16 cellular contexts compared by ENCODE assay signal in the genomic region with DNA sequence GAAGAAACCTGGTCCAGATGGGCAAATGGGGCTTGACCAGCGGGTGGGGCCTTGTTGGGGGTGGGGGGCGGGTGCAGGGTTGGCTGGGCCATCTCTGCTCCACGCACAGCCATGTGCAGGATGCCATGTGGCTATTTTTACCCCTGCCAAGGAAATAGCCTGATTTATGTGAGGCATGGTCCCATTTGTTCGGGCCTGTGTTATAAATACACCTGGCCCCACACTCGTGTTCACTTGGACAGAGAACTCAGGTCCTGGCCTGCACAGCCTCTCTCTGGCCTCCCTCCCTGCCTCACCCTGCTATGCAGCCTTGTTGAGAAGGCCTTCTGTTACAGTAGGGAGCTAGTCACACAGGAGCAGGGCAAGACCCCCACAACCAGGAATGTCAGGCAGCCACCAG. TPM values are rescaled to one million over a fixed set of nuclear protein-coding genes. Genes with fewer than 3 reads are reported as not detected.
DNase-seq lines count a peak whose midpoint lies in the region; ATAC-seq and TF ChIP-seq lines count a peak whose summit lies in the region.
"Had no signal": no experiment of that assay in that cellular context is flagged by ENCODE, and none has a peak within 500 bp of the region (broad histone marks: within the 10 kb centered on the region; RNA-seq: fewer than 3 reads in every experiment).

No MANE protein-coding gene starts in this region.

- H2AK5ac ChIP-seq in mesenchymal stem cell (ENCODE audit: low read length, severe bottlenecking) = no peak overlapping the region

- no peak overlapping the region for H3K23ac ChIP-seq in mesenchymal stem cell (ENCODE audit: low read length in 2 of 2)

- no peak overlapping the region for H4K91ac ChIP-seq in mesenchymal stem cell (ENCODE audit: low read length)

- H3K4me3 ChIP-seq in BLaER1 treated with 17β-estradiol and CSF1 and Interleukin-3, amounts not matched to agents 10 nM and 100 nM = no peak overlapping the region
- H3K4me3 ChIP-seq in mesenchymal stem cell (ENCODE audit: insufficient read depth in 1 of 2, low read depth in 1 of 2, low read length in 2 of 2) (no peak overlapping the region), sigmoid colon (no peak overlapping the region)
- H3K4me3 ChIP-seq: A549 had no signal

- CTCF ChIA-PET in WTC11 (lab: Charles Lee) = interaction anchor here (1.3 to 3.7 kb wide), 3 partner anchors 55 to 78 kb away, joined by 3 to 20 read pairs (median 4); no protein-coding TSS in a partner anchor

- no peak overlapping the region for H3K4me3 Mint-ChIP-seq in WTC11

- peaks cover 19% of the 10 kb centered on the region for H3K4me1 Mint-ChIP-seq in WTC11

- H3K36me3 Mint-ChIP-seq in WTC11 = no peaks in the 10 kb centered on the region
- H3K36me3 Mint-ChIP-seq: IgD-negative memory B cell had no signal

- H3K9me3 ChIP-seq in BLaER1 treated with 17β-estradiol and CSF1 and Interleukin-3, amounts not matched to agents 10 nM and 100 nM (replicated peaks in 1 of 11) = no peaks in the 10 kb centered on the region; a peak in 1 of 22 replicates
- H3K9me3 ChIP-seq in mesenchymal stem cell (ENCODE audit: control insufficient read depth, low read length) = no peaks in the 10 kb centered on the region
- H3K9me3 ChIP-seq in sigmoid colon = no peaks in the 10 kb centered on the region
- H3K9me3 ChIP-seq: A549 had no signal

- ATAC-seq in WTC11 = peak; percentile 22
- ATAC-seq in HG02981 (IDR thresholded peaks at IDR 0.05; ENCODE audit: unreplicated experiment) = no peak
- ATAC-seq in GM19035 (IDR thresholded peaks at IDR 0.05; ENCODE audit: unreplicated experiment) = no peak
- ATAC-seq: A549 had no signal

- TF ChIP-seq CTCF in WTC11 (IDR thresholded peaks at IDR 0.05) (no peak), sigmoid colon (IDR thresholded peaks at IDR 0.05) (no peak)

- H2BK12ac ChIP-seq in mesenchymal stem cell (ENCODE audit: low read length in 2 of 2) = no peak overlapping the region

- no peak overlapping the region for H2BK15ac ChIP-seq in mesenchymal stem cell (ENCODE audit: low read depth, poor library complexity, severe bottlenecking)

- peak overlapping the region in 9 of 11 experiments; percentile 28 to 64 (median 47); a peak in 12 of 22 replicates for H3K4me2 ChIP-seq in BLaER1 treated with 17β-estradiol and CSF1 and Interleukin-3, amounts not matched to agents 10 nM and 100 nM
- no peak overlapping the region for H3K4me2 ChIP-seq in mesenchymal stem cell (ENCODE audit: low read length, poor library complexity, severe bottlenecking)
- H3K4me2 ChIP-seq: A549 had no signal

- no peaks in the 10 kb centered on the region for H3K36me3 ChIP-seq in BLaER1 treated with 17β-estradiol and CSF1 and Interleukin-3, amounts not matched to agents 10 nM and 100 nM
- H3K36me3 ChIP-seq in mesenchymal stem cell (ENCODE audit: control insufficient read depth in 1 of 2, insufficient read depth in 2 of 2, low read depth in 1 of 2, low read length in 2 of 2) (no peaks in the 10 kb centered on the region), sigmoid colon (no peaks in the 10 kb centered on the region)

- no peak overlapping the region for H3K9ac ChIP-seq in BLaER1 treated with 17β-estradiol and CSF1 and Interleukin-3, amounts not matched to agents 10 nM and 100 nM
- no peak overlapping the region for H3K9ac ChIP-seq in mesenchymal stem cell (ENCODE audit: low read length)

- no peaks in the 10 kb centered on the region for H3K27me3 ChIP-seq in BLaER1 treated with 17β-estradiol and CSF1 and Interleukin-3, amounts not matched to agents 10 nM and 100 nM
- H3K27me3 ChIP-seq in mesenchymal stem cell (ENCODE audit: control insufficient read depth in 1 of 2, insufficient read depth in 1 of 2, low read length in 2 of 2) (peaks cover 0 to 13% of the 10 kb centered on the region in 2 experiments), sigmoid colon (no peaks in the 10 kb centered on the region)

- H3K4me1 ChIP-seq in BLaER1 treated with 17β-estradiol and CSF1 and Interleukin-3, amounts not matched to agents 10 nM and 100 nM = peaks cover 0 to 10% (median 7%) of the 10 kb centered on the region in 10 experiments; a peak in 15 of 20 replicates
- no peaks in the 10 kb centered on the region for H3K4me1 ChIP-seq in mesenchymal stem cell (ENCODE audit: control insufficient read depth, insufficient read depth, low read depth, low read length)
- H3K4me1 ChIP-seq in sigmoid colon = peaks cover 0 to 8% (median 4%) of the 10 kb centered on the region in 4 donors
- H3K4me1 ChIP-seq: A549 had no signal

- no peak overlapping the region for H2AFZ ChIP-seq in mesenchymal stem cell (ENCODE audit: low read depth, low read length)

- no peak overlapping the region for H3K14ac ChIP-seq in mesenchymal stem cell (ENCODE audit: low read length in 2 of 2)

- H3K27ac ChIP-seq in BLaER1 treated with 17β-estradiol and CSF1 and Interleukin-3, amounts not matched to agents 10 nM and 100 nM = no peak overlapping the region
- H3K27ac ChIP-seq in mesenchymal stem cell (ENCODE audit: low read length, poor library complexity, severe bottlenecking) (no peak overlapping the region), sigmoid colon (peak overlapping the region in 1 of 4 donors; percentile 41)
- H3K27ac ChIP-seq: A549 had no signal

- H3K4ac ChIP-seq in mesenchymal stem cell (ENCODE audit: low read depth in 1 of 2, low read length in 2 of 2) = no peak overlapping the region

- H2BK5ac ChIP-seq in mesenchymal stem cell (ENCODE audit: low read depth, low read length, poor library complexity, severe bottlenecking) = no peak overlapping the region

- intact Hi-C loops in sigmoid colon (cut with DNase I) = loop anchor here (10.0 kb wide), 1 partner anchor 53 kb away; no protein-coding TSS in a partner anchor

- no peaks in the 10 kb centered on the region for H4K20me1 ChIP-seq in BLaER1 treated with 17β-estradiol and CSF1 and Interleukin-3, amounts not matched to agents 10 nM and 100 nM

- peak overlapping the region; percentile 19 for H4K8ac ChIP-seq in mesenchymal stem cell (ENCODE audit: low read length)

- POLR2A ChIA-PET in WTC11 (lab: Charles Lee) = no interaction called here

- no peak overlapping the region for H3K18ac ChIP-seq in mesenchymal stem cell (ENCODE audit: low read depth in 1 of 2, low read length in 2 of 2)

- DNase-seq in WTC11 (ENCODE audit: low spot score) (no peak), mesenchymal stem cell (no peak), sigmoid colon (peak; percentile 69), COR-L47 (lab: John Stamatoyannopoulos, UW) (no peak), HuH-7 (ENCODE audit: low spot score) (no peak)
- DNase-seq: DMS79, NCI-H1417, NCI-H1930, NCI-H2171 treated with DMSO at 0.1 percent for 48 hours, SIG-M5 had no signal

- WGBS in mesenchymal stem cell = 30% methylated on average over 5 of the region's 5 CpGs
- WGBS in sigmoid colon, 2 donors = 45 to 75% methylated on average over 5 of the region's 5 CpGs

- H3K27me3 Mint-ChIP-seq in WTC11 (ENCODE audit: low read depth) = peaks cover 4% of the 10 kb centered on the region

- H3K9me3 Mint-ChIP-seq in WTC11 = no peaks in the 10 kb centered on the region

- no peak for TF ChIP-seq POLR2A in sigmoid colon (IDR thresholded peaks at IDR 0.05)

- H2BK120ac ChIP-seq in mesenchymal stem cell (ENCODE audit: low read depth, low read length) = no peak overlapping the region

- no peaks in the 10 kb centered on the region for H3K79me1 ChIP-seq in mesenchymal stem cell (replicated peaks; ENCODE audit: low read length, poor library complexity, severe bottlenecking)

- H3K27ac Mint-ChIP-seq in WTC11 = 0 out of 2 replicates have a peak overlapping the region, but pooled peaks have one; percentile 23
- H3K27ac Mint-ChIP-seq: IgD-negative memory B cell had no signal

- TF ChIP-seq EP300 in sigmoid colon (IDR thresholded peaks at IDR 0.05) = no peak

TF ChIP-seq in WTC11, 78 proteins besides CTCF, POLR2A, EP300 and RAD21 (continues in another document):
- TF ChIP-seq HMGA2 (CRISPR knock-in tag; IDR thresholded peaks at IDR 0.05) (no peak), JUN (CRISPR knock-in tag; IDR thresholded peaks at IDR 0.05) (no peak), ZNF263 (CRISPR knock-in tag; IDR thresholded peaks at IDR 0.05; ENCODE audit: low read depth) (no peak), CREB1 (CRISPR knock-in tag; IDR thresholded peaks at IDR 0.05) (no peak), ZNF671 (CRISPR knock-in tag; IDR thresholded peaks at IDR 0.05) (no peak)
- TF ChIP-seq, protein P1, sequence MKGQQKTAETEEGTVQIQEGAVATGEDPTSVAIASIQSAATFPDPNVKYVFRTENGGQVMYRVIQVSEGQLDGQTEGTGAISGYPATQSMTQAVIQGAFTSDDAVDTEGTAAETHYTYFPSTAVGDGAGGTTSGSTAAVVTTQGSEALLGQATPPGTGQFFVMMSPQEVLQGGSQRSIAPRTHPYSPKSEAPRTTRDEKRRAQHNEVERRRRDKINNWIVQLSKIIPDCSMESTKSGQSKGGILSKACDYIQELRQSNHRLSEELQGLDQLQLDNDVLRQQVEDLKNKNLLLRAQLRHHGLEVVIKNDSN (CRISPR knock-in tag; IDR thresholded peaks at IDR 0.05) = no peak
- TF ChIP-seq, protein P2, sequence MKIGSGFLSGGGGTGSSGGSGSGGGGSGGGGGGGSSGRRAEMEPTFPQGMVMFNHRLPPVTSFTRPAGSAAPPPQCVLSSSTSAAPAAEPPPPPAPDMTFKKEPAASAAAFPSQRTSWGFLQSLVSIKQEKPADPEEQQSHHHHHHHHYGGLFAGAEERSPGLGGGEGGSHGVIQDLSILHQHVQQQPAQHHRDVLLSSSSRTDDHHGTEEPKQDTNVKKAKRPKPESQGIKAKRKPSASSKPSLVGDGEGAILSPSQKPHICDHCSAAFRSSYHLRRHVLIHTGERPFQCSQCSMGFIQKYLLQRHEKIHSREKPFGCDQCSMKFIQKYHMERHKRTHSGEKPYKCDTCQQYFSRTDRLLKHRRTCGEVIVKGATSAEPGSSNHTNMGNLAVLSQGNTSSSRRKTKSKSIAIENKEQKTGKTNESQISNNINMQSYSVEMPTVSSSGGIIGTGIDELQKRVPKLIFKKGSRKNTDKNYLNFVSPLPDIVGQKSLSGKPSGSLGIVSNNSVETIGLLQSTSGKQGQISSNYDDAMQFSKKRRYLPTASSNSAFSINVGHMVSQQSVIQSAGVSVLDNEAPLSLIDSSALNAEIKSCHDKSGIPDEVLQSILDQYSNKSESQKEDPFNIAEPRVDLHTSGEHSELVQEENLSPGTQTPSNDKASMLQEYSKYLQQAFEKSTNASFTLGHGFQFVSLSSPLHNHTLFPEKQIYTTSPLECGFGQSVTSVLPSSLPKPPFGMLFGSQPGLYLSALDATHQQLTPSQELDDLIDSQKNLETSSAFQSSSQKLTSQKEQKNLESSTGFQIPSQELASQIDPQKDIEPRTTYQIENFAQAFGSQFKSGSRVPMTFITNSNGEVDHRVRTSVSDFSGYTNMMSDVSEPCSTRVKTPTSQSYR (CRISPR knock-in tag; IDR thresholded peaks at IDR 0.05) = no peak

RNA-seq across cellular contexts. Expression of a gene that starts 35.6 kb away (rescaled TPM):
- total RNA-seq in WTC11 (2021) (4.0 to 5.2 TPM (median 4.5 TPM) in 3 replicates), sigmoid colon (1 to 10 TPM in 1 of 4 donors, under 1 TPM in 3; 0.28 to 2.1 (median 0.70) TPM)
- 0.87 TPM for polyA plus RNA-seq in mesenchymal stem cell (2013, experiment 1 of 2)
- polyA plus RNA-seq in mesenchymal stem cell (2013, experiment 2 of 2) = 0.68 TPM
- polyA plus RNA-seq in sigmoid colon = under 1 TPM in 1 of 3 donors, not detected in 2; 0.20 TPM
- total RNA-seq: HT-29 had no signal
- polyA plus RNA-seq: IgD-negative memory B cell had no signal
